ENCODE assay signal across 10 cellular contexts in the genomic region with DNA sequence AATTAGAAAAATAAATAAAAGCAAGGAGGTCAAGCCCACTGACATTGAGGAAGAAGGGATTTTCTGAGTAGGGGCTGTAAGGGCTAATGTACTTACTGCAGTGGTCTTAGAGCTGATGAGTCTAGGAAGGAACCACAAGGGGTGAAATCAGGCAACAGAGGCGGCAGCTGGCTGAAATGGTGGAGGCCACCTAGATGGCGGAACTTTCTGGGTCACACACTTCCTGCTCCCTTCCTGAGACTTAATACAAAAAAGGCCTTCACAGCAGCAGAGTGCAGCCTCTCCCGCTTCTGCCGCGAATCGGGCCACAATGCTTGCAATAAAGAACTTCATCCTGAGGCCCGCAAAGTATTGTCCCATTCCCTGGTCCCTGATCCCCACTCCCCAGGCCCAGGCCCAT. TPM values are rescaled to one million over a fixed set of nuclear protein-coding genes. Genes with fewer than 3 reads are reported as not detected.
A peak's percentile ranks its signal among the peaks of the same experiment; 100 is the strongest.
DNase-seq lines count a peak whose midpoint lies in the region; ATAC-seq, FAIRE-seq and TF ChIP-seq lines count a peak whose summit lies in the region.
"Had no signal": no experiment of that assay in that cellular context is flagged by ENCODE, and none has a peak within 500 bp of the region (broad histone marks: within the 10 kb centered on the region; RNA-seq: fewer than 3 reads in every experiment).

No MANE protein-coding gene starts in this region.

- H3F3A ChIP-seq in MM.1S (ENCODE audit: insufficient read depth, low read length) = 0 out of 2 replicates have a peak, but pooled peaks cover 7% of the 10 kb centered on the region

- H3K79me2 ChIP-seq in MM.1S (ENCODE audit: low read length) = peaks cover 20% of the 10 kb centered on the region

- FAIRE-seq in small intestine (lab: Jason Lieb, UNC) = no peak

- H3K36me3 ChIP-seq in MM.1S (replicated peaks; ENCODE audit: insufficient read depth, low read length) = no peaks in the 10 kb centered on the region
- no peaks in the 10 kb centered on the region for H3K36me3 ChIP-seq in kidney epithelial cell (ENCODE audit: control insufficient read depth, insufficient read depth, low read length)
- peaks cover 0 to 3% of the 10 kb centered on the region in 2 donors for H3K36me3 ChIP-seq in small intestine (ENCODE audit: control insufficient read depth in 2 of 2, insufficient read depth in 2 of 2, low read length in 2 of 2)
- no peaks in the 10 kb centered on the region for H3K36me3 ChIP-seq in aorta (ENCODE audit: control insufficient read depth in 1 of 2, insufficient read depth in 2 of 2, low read length in 1 of 2)

- 0 out of 2 replicates have a peak, but pooled peaks cover 4% of the 10 kb centered on the region for H3K4me1 ChIP-seq in MM.1S (ENCODE audit: low read length)
- H3K4me1 ChIP-seq in small intestine (ENCODE audit: control insufficient read depth in 2 of 2, insufficient read depth in 1 of 2, low read depth in 1 of 2, low read length in 1 of 2) = no peaks in the 10 kb centered on the region
- no peaks in the 10 kb centered on the region for H3K4me1 ChIP-seq in aorta (ENCODE audit: control insufficient read depth in 1 of 2, insufficient read depth in 2 of 2, low read length in 2 of 2)

- POLR2A ChIA-PET in GM10248 (lab: Yijun Ruan, JAX) = no interaction called here

- no peaks in the 10 kb centered on the region for H3K27me3 ChIP-seq in MM.1S (replicated peaks; ENCODE audit: insufficient read depth, low read length)
- no peaks in the 10 kb centered on the region for H3K27me3 ChIP-seq in kidney epithelial cell (ENCODE audit: control insufficient read depth, insufficient read depth, low read length)
- no peaks in the 10 kb centered on the region for H3K27me3 ChIP-seq in small intestine (ENCODE audit: control insufficient read depth in 2 of 2, insufficient read depth in 2 of 2, low read length in 2 of 2)
- H3K27me3 ChIP-seq in aorta (ENCODE audit: control insufficient read depth in 1 of 2, insufficient read depth in 2 of 2, low read length in 1 of 2) = no peaks in the 10 kb centered on the region

- 50 to 78% (median 71%) methylated on average over 5 to 7 of the region's 7 CpGs for WGBS in small intestine, 3 donors
- WGBS in aorta, 2 donors = 51 to 54% methylated on average over 7 of the region's 7 CpGs

- intact Hi-C loops in aorta (cut with DNase I) = no loop called here

- DNase-seq in GM10248 (ENCODE audit: extremely low spot score) (peak; percentile 38), MM.1S (peak; percentile 6), kidney epithelial cell (ENCODE audit: low read depth) (no peak), small intestine (no peak), putamen (ENCODE audit: low spot score) (no peak), hypothalamus (lab: John Stamatoyannopoulos, UW) (no peak), aorta (no peak)
- DNase-seq: amniotic stem cell had no signal

- no peak for TF ChIP-seq CTCF in GM10248 (IDR thresholded peaks at IDR 0.05; ENCODE audit: control extremely low read depth, extremely low read depth, low read depth, missing control alignments)
- no peak for TF ChIP-seq CTCF in MM.1S (IDR thresholded peaks at IDR 0.05; ENCODE audit: low read length)
- TF ChIP-seq CTCF in kidney epithelial cell (IDR thresholded peaks at IDR 0.05; ENCODE audit: insufficient read depth, low read length, poor library complexity, severe bottlenecking) = no peak

- H3K9me3 ChIP-seq in MM.1S (replicated peaks; ENCODE audit: insufficient read depth, low read length) (no peaks in the 10 kb centered on the region), small intestine (ENCODE audit: control insufficient read depth, low read depth) (no peaks in the 10 kb centered on the region), aorta (ENCODE audit: control insufficient read depth, low read length) (no peaks in the 10 kb centered on the region)

- ATAC-seq in GM21515 (IDR thresholded peaks at IDR 0.05; ENCODE audit: unreplicated experiment) = peak; percentile 23
- ATAC-seq in aorta (ENCODE audit: low FRiP score) = no peak

- no peaks in the 10 kb centered on the region for H3K9me2 ChIP-seq in MM.1S (replicated peaks; ENCODE audit: insufficient read depth, low read length)

- peak overlapping the region; percentile 59 for H3K4me2 ChIP-seq in MM.1S (ENCODE audit: low read depth, low read length)

- H3K27ac ChIP-seq in MM.1S (ENCODE audit: low read length) (peak overlapping the region; percentile 62; the same call in 1 of the 2 replicates), small intestine (ENCODE audit: low read depth in 1 of 2, low read length in 1 of 2) (no peak overlapping the region), aorta (ENCODE audit: low read depth in 1 of 2, low read length in 2 of 2) (no peak overlapping the region)

- peak overlapping the region; percentile 80 for H2AFZ ChIP-seq in MM.1S (ENCODE audit: low read length)

- peak overlapping the region; percentile 72 for H3K4me3 ChIP-seq in MM.1S (ENCODE audit: low read length)
- H3K4me3 ChIP-seq in kidney epithelial cell (ENCODE audit: low read depth, low read length) = peak overlapping the region; percentile 20
- H3K4me3 ChIP-seq in small intestine (ENCODE audit: low read depth in 1 of 2, low read length in 2 of 2) = no peak overlapping the region
- H3K4me3 ChIP-seq in aorta (ENCODE audit: low read length in 2 of 2) = no peak overlapping the region

- CTCF ChIA-PET in GM10248 (lab: Yijun Ruan, JAX) = no interaction called here

- no peaks in the 10 kb centered on the region for H4K20me1 ChIP-seq in MM.1S (ENCODE audit: insufficient read depth, low read length)

- H3K9ac ChIP-seq in MM.1S (ENCODE audit: low read length) = peak overlapping the region; percentile 63

RNA-seq across cellular contexts. Expression of gene SNX12, which starts 15.4 kb away (rescaled TPM):
- 76.2 and 95.8 TPM in 2 replicates for total RNA-seq in kidney epithelial cell
- 10 to 100 TPM; 40.9 to 64.8 (median 54.1) TPM for polyA plus RNA-seq in small intestine
- total RNA-seq in aorta = 10 to 100 TPM; 50.2 to 60.4 TPM
- polyA plus RNA-seq in aorta = 10 to 100 TPM; 31.8 to 66.0 TPM

RNA-seq across cellular contexts. Expression of gene FOXO4, which starts 42.9 kb away (rescaled TPM):
- total RNA-seq in kidney epithelial cell (3.9 and 4.5 TPM in 2 replicates), aorta (10 to 100 TPM; 24.2 to 31.5 TPM)
- polyA plus RNA-seq in small intestine (10 to 100 TPM; 11.5 to 15.1 (median 14.8) TPM), aorta (10 to 100 TPM; 18.1 to 29.8 TPM)

RNA-seq across cellular contexts. Expression of gene CXorf65, which starts 53.8 kb away (rescaled TPM):
- total RNA-seq in kidney epithelial cell (not detected in 2 replicates), aorta (not detected)
- polyA plus RNA-seq in small intestine (1 to 10 TPM in 2 of 3 donors, under 1 TPM in 1; 0.27 to 2.2 (median 2.2) TPM), aorta (under 1 TPM in 1 of 2 donors, not detected in 1; 0.26 TPM)
- total RNA-seq: ureter had no signal

RNA-seq across cellular contexts. Expression of gene IL2RG, which starts 58.7 kb away (rescaled TPM):
- 0.08 TPM in 1 of 2 replicates, not detected in the other for total RNA-seq in kidney epithelial cell
- 10 to 100 TPM; 11.2 to 30.0 (median 21.0) TPM for polyA plus RNA-seq in small intestine
- 1 to 10 TPM; 4.4 to 7.1 TPM for total RNA-seq in aorta
- polyA plus RNA-seq in aorta = 1 to 10 TPM; 1.4 to 7.6 TPM

Comparison
In these comparisons a context has a peak if more than half of its experiments do, and no peak if none do; other contexts are left out.
1. DNase-seq: peak in GM10248 (single experiment) and MM.1S (single experiment); none in kidney epithelial cell (single experiment), small intestine (single experiment), putamen (single experiment), hypothalamus (0 of 51) and aorta (0 of 2).
2. H3K4me3 ChIP-seq: peak in MM.1S (single experiment) and kidney epithelial cell (single experiment); none in small intestine (0 of 2) and aorta (0 of 2).